ENCODE assay signal across 21 cellular contexts in the genomic region with DNA sequence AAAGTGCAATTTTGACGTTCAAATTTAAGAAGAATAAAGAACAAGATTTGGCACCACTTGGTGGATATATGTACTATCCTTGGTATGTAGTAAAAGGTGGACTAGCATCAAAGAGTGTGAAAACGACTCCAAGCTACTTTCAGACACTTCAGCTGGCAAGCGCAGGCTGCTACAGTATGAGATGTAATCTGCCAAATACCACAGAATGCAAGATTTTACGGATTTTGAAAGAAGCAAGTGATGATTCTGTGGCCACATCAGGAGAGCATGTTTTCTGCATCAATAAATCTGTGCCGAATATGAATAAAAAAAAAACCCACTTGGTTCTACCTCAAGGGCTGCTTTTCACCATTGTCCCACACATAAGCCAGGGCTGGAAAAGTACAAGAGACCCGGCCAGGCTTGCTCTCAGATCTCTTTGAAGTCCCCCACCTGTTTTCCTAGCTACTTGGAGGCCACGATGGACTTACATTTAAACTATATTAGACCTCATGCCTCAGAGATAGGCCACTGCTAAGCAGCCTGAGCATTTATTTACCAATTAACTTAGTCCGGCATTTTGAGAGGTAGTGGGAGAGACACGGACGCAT. TPM values are rescaled to one million over a fixed set of nuclear protein-coding genes. Genes with fewer than 3 reads are reported as not detected.
DNase-seq lines count a peak whose midpoint lies in the region; ATAC-seq, FAIRE-seq and TF ChIP-seq lines count a peak whose summit lies in the region.
"Had no signal": no experiment of that assay in that cellular context is flagged by ENCODE, and none has a peak within 500 bp of the region (broad histone marks: within the 10 kb centered on the region; RNA-seq: fewer than 3 reads in every experiment).

No MANE protein-coding gene starts in this region.

- TF ChIP-seq CTCF in GM12878 (IDR thresholded peaks at IDR 0.05 in 2 of 3, conservative IDR thresholded peaks at IDR 0.05 in 1 of 3; ENCODE audit: control insufficient read depth in 2 of 3, extremely low read depth in 1 of 3, insufficient read depth in 1 of 3, low read depth in 3 of 3, low read length in 3 of 3) (no peak), nephron progenitor cell (IDR thresholded peaks at IDR 0.05) (no peak), endothelial cell (IDR thresholded peaks at IDR 0.05; ENCODE audit: unreplicated experiment) (no peak)

- H3K27me3 ChIP-seq in GM12878 (replicated peaks in 1 of 2; ENCODE audit: control insufficient read depth in 2 of 2, insufficient read depth in 2 of 2, low read length in 1 of 2) = no peaks in the 10 kb centered on the region
- H3K27me3 ChIP-seq: heart right ventricle, Peyer's patch, right atrium auricular region, tibial artery had no signal

- H3K27ac Mint-ChIP-seq in nephron progenitor cell = peak overlapping the region; percentile 82
- no peak overlapping the region for H3K27ac Mint-ChIP-seq in endothelial cell (ENCODE audit: unreplicated experiment)
- H3K27ac Mint-ChIP-seq: activated CD4-positive, alpha-beta T cell treated with anti-CD3 and anti-CD28 coated beads, Interleukin-2, amount 10 ng/mL, durations not matched to agents 7 days and 5 days; CD8-positive, alpha-beta memory T cell had no signal

- no peaks in the 10 kb centered on the region; a peak in 1 of 4 replicates for H3K36me3 ChIP-seq in GM12878 (ENCODE audit: control insufficient read depth in 2 of 2, insufficient read depth in 2 of 2, low read length in 1 of 2)
- H3K36me3 ChIP-seq: heart right ventricle, lower lobe of right lung, Peyer's patch, right atrium auricular region, tibial artery had no signal

- peak; percentile 75 for ATAC-seq in GM12878
- ATAC-seq: lower lobe of right lung had no signal

- DNase-seq in GM03348 (ENCODE audit: low spot score) (peak; percentile 50), NCI-H526 treated with DMSO at 0.1 percent for 48 hours (lab: John Stamatoyannopoulos, UW) (peak; percentile 67), GM12878 (ENCODE audit: low read depth, low spot score) (no peak), nephron progenitor cell (no peak), NCI-H82 (lab: John Stamatoyannopoulos, UW) (no peak), endothelial cell (ENCODE audit: low spot score) (no peak)
- DNase-seq in stimulated activated CD4-positive, alpha-beta T cell treated with anti-CD3 and anti-CD28 coated beads, Interleukin-15, amount 100 ng/mL, for 24 hours = no peak
- DNase-seq in activated T-cell treated with anti-CD3 and anti-CD28 coated beads, Interleukin-2, amount 50 U/mL, for 1 hour = no peak
- DNase-seq: activated CD4-positive, alpha-beta T cell treated with anti-CD3 and anti-CD28 coated beads, Interleukin-2, amount 10 ng/mL, durations not matched to agents 7 days and 5 days; aorta; CD8-positive, alpha-beta memory T cell; heart right ventricle; lower lobe of right lung; NCI-H1417; Peyer's patch; SK-N-SH; stimulated activated naive CD4-positive, alpha-beta T cell; tibial artery had no signal

- peak overlapping the region; percentile 19; the same call in 1 of the 2 replicates for H2AFZ ChIP-seq in GM12878 (ENCODE audit: control insufficient read depth, low read depth, low read length)

- H3K27me3 Mint-ChIP-seq in nephron progenitor cell (ENCODE audit: low read depth, poor library complexity) (peaks cover 4% of the 10 kb centered on the region), endothelial cell (ENCODE audit: unreplicated experiment) (no peaks in the 10 kb centered on the region)

- peak overlapping the region; percentile 72 for H3K27ac ChIP-seq in GM12878 (ENCODE audit: control insufficient read depth, insufficient read depth)
- H3K27ac ChIP-seq: heart right ventricle, lower lobe of right lung, Peyer's patch, right atrium auricular region had no signal

- TF ChIP-seq RAD21 in GM12878 (IDR thresholded peaks at IDR 0.05; ENCODE audit: insufficient read depth, low read depth, low read length) = no peak

- BruUV-seq in GM12878 (replicated peaks; lab: Mats Ljungman, UMichigan) = no TSS peak

- POLR2A ChIA-PET in GM12878 (lab: Charles Lee) = interaction anchor here (0.7 to 1.6 kb wide), 2 partner anchors 10 to 82 kb away, joined by 4 to 10 read pairs; no protein-coding TSS in a partner anchor

- in situ Hi-C loops in GM12878 (cut with MboI) = no loop called here

- RAD21 ChIA-PET in GM12878 (lab: Charles Lee; ENCODE audit: unreplicated experiment) = interaction anchor here (0.6 to 1.6 kb wide), 7 partner anchors 16 to 90 kb away, joined by 3 to 4 read pairs (median 3); no protein-coding TSS in a partner anchor

- intact Hi-C loops in GM12878 (cut with micrococcal nuclease; ENCODE audit: unreplicated experiment) = loop anchor here (1.0 kb wide), 1 partner anchor 75 kb away; no protein-coding TSS in a partner anchor

- peak overlapping the region; percentile 77 for H3K4me2 ChIP-seq in GM12878 (ENCODE audit: control insufficient read depth, insufficient read depth)
- H3K4me2 ChIP-seq: SK-N-SH had no signal

- FAIRE-seq in GM12878 (lab: Jason Lieb, UNC) = no peak
- FAIRE-seq: GM19239, HTR-8/SVneo had no signal

- peaks cover 60% of the 10 kb centered on the region for H3K4me1 ChIP-seq in GM12878 (ENCODE audit: control insufficient read depth, insufficient read depth, low read length)

- peaks cover 13% of the 10 kb centered on the region for H3K9me3 Mint-ChIP-seq in nephron progenitor cell
- H3K9me3 Mint-ChIP-seq in endothelial cell (ENCODE audit: unreplicated experiment) = no peaks in the 10 kb centered on the region
- H3K9me3 Mint-ChIP-seq: activated CD4-positive, alpha-beta T cell treated with anti-CD3 and anti-CD28 coated beads, Interleukin-2, amount 10 ng/mL, durations not matched to agents 7 days and 5 days; CD8-positive, alpha-beta memory T cell had no signal

- H4K20me1 ChIP-seq in GM12878 (ENCODE audit: control insufficient read depth, insufficient read depth) = no peaks in the 10 kb centered on the region

- peak overlapping the region; percentile 40; the same call in 1 of the 2 replicates for H3K9ac ChIP-seq in GM12878 (ENCODE audit: control insufficient read depth, insufficient read depth, low read length)
- H3K9ac ChIP-seq: SK-N-SH had no signal

- WGBS in GM12878 (ENCODE audit: insufficient coverage, insufficient replicate concordance, low lambda C conversion rate, missing lambda C conversion rate) = 49% methylated on average over 10 of the region's 10 CpGs

- TF ChIP-seq POLR2A in GM12878 (IDR thresholded peaks at IDR 0.05; ENCODE audit: low read depth, low read length) = no peak

- no peak for TF ChIP-seq EP300 in GM12878 (IDR thresholded peaks at IDR 0.05; ENCODE audit: borderline replicate concordance in 1 of 2, control insufficient read depth in 1 of 2, low read depth in 2 of 2, low read length in 2 of 2)

- CTCF ChIA-PET in GM12878 (lab: Yijun Ruan, JAX) = interaction anchor here (0.9 to 1.2 kb wide), 3 partner anchors 13 to 23 kb away, joined by 3 to 5 read pairs (median 4); no protein-coding TSS in a partner anchor

- peaks cover 90% of the 10 kb centered on the region for H3K79me2 ChIP-seq in GM12878 (ENCODE audit: control insufficient read depth, insufficient read depth, low read length)

- no peak overlapping the region; the same call in 1 of the 2 replicates for H3K4me3 ChIP-seq in GM12878
- H3K4me3 ChIP-seq: heart right ventricle, lower lobe of right lung, Peyer's patch, right atrium auricular region, tibial artery had no signal

- H3K4me1 Mint-ChIP-seq in nephron progenitor cell = peaks cover 40% of the 10 kb centered on the region
- peaks cover 4% of the 10 kb centered on the region for H3K4me1 Mint-ChIP-seq in endothelial cell (ENCODE audit: unreplicated experiment)
- H3K4me1 Mint-ChIP-seq: activated CD4-positive, alpha-beta T cell treated with anti-CD3 and anti-CD28 coated beads, Interleukin-2, amount 10 ng/mL, durations not matched to agents 7 days and 5 days; CD8-positive, alpha-beta memory T cell had no signal

- SMC1A ChIA-PET in GM12878 (lab: Charles Lee; ENCODE audit: uncharacterized antibody, unreplicated experiment) = interaction anchor here (0.8 to 1.6 kb wide), 9 partner anchors 8 to 127 kb away, joined by 3 to 7 read pairs (median 4); no protein-coding TSS in a partner anchor

- H3K36me3 Mint-ChIP-seq in nephron progenitor cell (ENCODE audit: low read depth) (peaks cover 6% of the 10 kb centered on the region), endothelial cell (ENCODE audit: low read depth, unreplicated experiment) (no peaks in the 10 kb centered on the region)

- H3K4me3 Mint-ChIP-seq in nephron progenitor cell (no peak overlapping the region), endothelial cell (ENCODE audit: unreplicated experiment) (no peak overlapping the region)
- H3K4me3 Mint-ChIP-seq: activated CD4-positive, alpha-beta T cell treated with anti-CD3 and anti-CD28 coated beads, Interleukin-2, amount 10 ng/mL, durations not matched to agents 7 days and 5 days; CD8-positive, alpha-beta memory T cell had no signal

- peaks cover 1% of the 10 kb centered on the region for H3K9me3 ChIP-seq in GM12878 (replicated peaks; ENCODE audit: control insufficient read depth, insufficient read depth, low read length)
- H3K9me3 ChIP-seq: lower lobe of right lung, Peyer's patch, right atrium auricular region, SK-N-SH, tibial artery had no signal

RNA-seq across cellular contexts. Expression of a gene that starts 37.4 kb away (rescaled TPM):
- total RNA-seq in GM12878 (2013; cell fraction: nucleolus; rRNA removed) = 732 and 834 TPM in 2 replicates
- total RNA-seq in GM12878 (2014; rRNA removed) (55.9 and 59.3 TPM in 2 replicates), GM12878 (2014; rRNA removed; fragmentation: Illumina TruSeq; extraction: Trizol) (70.5 and 76.5 TPM in 2 replicates), GM12878 (2021) (256 and 266 TPM in 2 replicates), endothelial cell (ENCODE audit: unreplicated experiment) (146 TPM)
- polyA plus RNA-seq in GM12878 (2011; ENCODE audit: low read depth) = 15.6 TPM
- polyA plus RNA-seq in GM12878 (2011; rRNA removed) (33.3 and 68.3 TPM in 2 replicates), GM12878 (2014; fragmentation: Illumina TruSeq; extraction: Trizol) (77.9 and 93.5 TPM in 2 replicates), GM12878 (2014; fragmentation: Nextera tagmentation; extraction: Ambion mirVana) (10 to 100 TPM; 10.3 to 27.5 TPM), GM12878 (2014; rRNA removed) (43.7 and 46.9 TPM in 2 replicates), GM12878 (2016; fragmentation: Nextera tagmentation; extraction: Ambion mirVana) (100 to 1,000 TPM; 189 to 191 TPM)
- polyA plus RNA-seq in GM12878 (2011; cell fraction: cytosol; rRNA removed) = 16.2 and 18.4 TPM in 2 replicates
- polyA plus RNA-seq in GM12878 (2011; cell fraction: nucleus; rRNA removed) = 21.3 TPM in 2 replicates
- 92.0 and 138 TPM in 2 replicates for polyA plus RNA-seq in GM12878 (2012)
- 25.2 and 53.3 TPM in 2 replicates for polyA minus RNA-seq in GM12878 (2011; rRNA and poly(A)+ RNA removed)
- 11.1 TPM in 2 replicates for polyA minus RNA-seq in GM12878 (2011; cell fraction: cytosol; rRNA and poly(A)+ RNA removed)
- 42.3 and 48.9 TPM in 2 replicates for polyA minus RNA-seq in GM12878 (2011; cell fraction: nucleus; rRNA and poly(A)+ RNA removed)

Comparison
In these comparisons a context has a peak if more than half of its experiments do, and no peak if none do; other contexts are left out.
1. DNase-seq: peak in GM03348 (single experiment) and NCI-H526 treated with DMSO at 0.1 percent for 48 hours (single experiment); none in GM12878 (single experiment), nephron progenitor cell (single experiment), stimulated activated CD4-positive, alpha-beta T cell treated with anti-CD3 and anti-CD28 coated beads, Interleukin-15, amount 100 ng/mL, for 24 hours (single experiment), activated T-cell treated with anti-CD3 and anti-CD28 coated beads, Interleukin-2, amount 50 U/mL, for 1 hour (single experiment), NCI-H82 (single experiment) and endothelial cell (single experiment).